Comparison of ENCODE assay signal across 8 cellular contexts in genomic region chr6:28443112-28443773, GRCh38. TPM values are rescaled to one million over a fixed set of nuclear protein-coding genes. Genes with fewer than 3 reads are reported as not detected.
DNase-seq lines count a peak whose midpoint lies in the region; ATAC-seq and TF ChIP-seq lines count a peak whose summit lies in the region.

TSS of gene ZSCAN23 (minus strand) at chr6:28443491. CDS start at chr6:28436266, 7,225 bp downstream.

- TF ChIP-seq CTCF in right lobe of liver (IDR thresholded peaks at IDR 0.05) = no peak

- no peak for TF ChIP-seq POLR2A in right lobe of liver (IDR thresholded peaks at IDR 0.05)

- H3K4me1 ChIP-seq in right lobe of liver = no peaks in the 10 kb centered on the region

- peak; percentile 84 for ATAC-seq in GM18520 (IDR thresholded peaks at IDR 0.05; ENCODE audit: unreplicated experiment)
- peak; percentile 85 for ATAC-seq in HG03066 (IDR thresholded peaks at IDR 0.05; ENCODE audit: low read depth, unreplicated experiment)
- ATAC-seq in right lobe of liver = peak; percentile 49 to 84 (median 62)

- DNase-seq in NCI-H345 (lab: John Stamatoyannopoulos, UW) (peak; percentile 92), ecto neural progenitor cell (ENCODE audit: low spot score) (peak; percentile 89), right lobe of liver (peak in 2 of 3 donors; percentile 41 to 65)
- DNase-seq in activated CD4-positive, alpha-beta T cell treated with anti-CD3 and anti-CD28 coated beads, Interleukin-2, amount 50 U/mL, for 48 hours = peak; percentile 81 to 85
- DNase-seq in stimulated activated CD4-positive, alpha-beta T cell treated with anti-CD3 and anti-CD28 coated beads, Interleukin-2, amount 100 ng/mL, for 48 hours = peak; percentile 68 to 72
- no peak for DNase-seq in NK-92 treated with Interleukin-12 subunit alpha and Interleukin-12 subunit beta, amount 100 ng/mL, for 24 hours (lab: John Stamatoyannopoulos, UW)

- 2% methylated on average over 21 of the region's 32 CpGs for WGBS in right lobe of liver (ENCODE audit: insufficient coverage, low coverage, low lambda C conversion rate, missing lambda C conversion rate)

- no peak within 1 kb of the TSS for H3K27ac ChIP-seq in right lobe of liver

- no peaks in the 10 kb centered on the region for H3K27me3 ChIP-seq in right lobe of liver

- H3K9me3 ChIP-seq in right lobe of liver = no peaks in the 10 kb centered on the region

- intact Hi-C loops in right lobe of liver (cut with DNase I) = no loop called here

- H3K4me3 ChIP-seq in right lobe of liver = peak within 1 kb of the TSS; percentile 46 to 65 (median 46)

- no peaks in the 10 kb centered on the region for H3K36me3 ChIP-seq in right lobe of liver

RNA-seq across cellular contexts. Expression of gene ZSCAN23, which starts in this region (rescaled TPM):
- total RNA-seq in right lobe of liver = under 1 TPM in 5 of 6 experiments, not detected in 1; 0.25 to 0.73 (median 0.43) TPM

Comparison
In these comparisons a context has a peak if more than half of its experiments do, and no peak if none do; other contexts are left out.
1. Peak in DNase-seq, ATAC-seq and H3K4me3 ChIP-seq in right lobe of liver; RNA of the gene not detected or under 1 TPM.